ENCODE assay signal across 1 cellular context in the genomic region with DNA sequence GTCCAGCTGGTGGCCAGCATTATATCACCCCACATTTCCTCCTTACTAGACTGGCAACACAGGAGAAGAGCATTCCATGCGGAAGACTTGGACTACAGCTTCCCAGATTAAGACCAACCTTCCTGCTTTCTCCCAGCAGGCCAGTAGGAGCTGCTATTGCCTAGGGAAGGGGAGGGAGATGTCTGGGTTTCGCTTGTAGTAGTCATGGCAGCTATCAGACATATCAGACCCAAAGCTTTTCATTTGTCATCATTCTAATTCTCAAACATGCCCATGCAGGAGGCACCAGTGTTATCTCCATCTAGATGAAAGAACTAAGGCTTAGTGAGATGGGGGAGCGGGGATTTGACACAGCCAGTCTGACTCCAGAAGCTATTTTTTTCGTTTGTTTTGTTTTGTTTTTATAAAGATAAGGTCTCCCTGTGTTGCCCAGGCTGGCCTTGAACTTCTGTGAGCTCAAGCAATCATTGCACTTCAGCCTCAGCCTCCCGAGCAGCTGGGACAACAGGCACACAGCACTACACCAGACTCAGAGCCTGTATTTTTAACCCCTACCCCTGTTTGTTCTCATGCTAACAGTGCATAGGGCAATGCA.
TF ChIP-seq lines count a peak whose summit lies in the region.

No MANE protein-coding gene starts in this region.

TF ChIP-seq in K562, 482 proteins besides CTCF, POLR2A, EP300 and RAD21 (continued from another document and continues in another):
- TF ChIP-seq, protein P1, sequence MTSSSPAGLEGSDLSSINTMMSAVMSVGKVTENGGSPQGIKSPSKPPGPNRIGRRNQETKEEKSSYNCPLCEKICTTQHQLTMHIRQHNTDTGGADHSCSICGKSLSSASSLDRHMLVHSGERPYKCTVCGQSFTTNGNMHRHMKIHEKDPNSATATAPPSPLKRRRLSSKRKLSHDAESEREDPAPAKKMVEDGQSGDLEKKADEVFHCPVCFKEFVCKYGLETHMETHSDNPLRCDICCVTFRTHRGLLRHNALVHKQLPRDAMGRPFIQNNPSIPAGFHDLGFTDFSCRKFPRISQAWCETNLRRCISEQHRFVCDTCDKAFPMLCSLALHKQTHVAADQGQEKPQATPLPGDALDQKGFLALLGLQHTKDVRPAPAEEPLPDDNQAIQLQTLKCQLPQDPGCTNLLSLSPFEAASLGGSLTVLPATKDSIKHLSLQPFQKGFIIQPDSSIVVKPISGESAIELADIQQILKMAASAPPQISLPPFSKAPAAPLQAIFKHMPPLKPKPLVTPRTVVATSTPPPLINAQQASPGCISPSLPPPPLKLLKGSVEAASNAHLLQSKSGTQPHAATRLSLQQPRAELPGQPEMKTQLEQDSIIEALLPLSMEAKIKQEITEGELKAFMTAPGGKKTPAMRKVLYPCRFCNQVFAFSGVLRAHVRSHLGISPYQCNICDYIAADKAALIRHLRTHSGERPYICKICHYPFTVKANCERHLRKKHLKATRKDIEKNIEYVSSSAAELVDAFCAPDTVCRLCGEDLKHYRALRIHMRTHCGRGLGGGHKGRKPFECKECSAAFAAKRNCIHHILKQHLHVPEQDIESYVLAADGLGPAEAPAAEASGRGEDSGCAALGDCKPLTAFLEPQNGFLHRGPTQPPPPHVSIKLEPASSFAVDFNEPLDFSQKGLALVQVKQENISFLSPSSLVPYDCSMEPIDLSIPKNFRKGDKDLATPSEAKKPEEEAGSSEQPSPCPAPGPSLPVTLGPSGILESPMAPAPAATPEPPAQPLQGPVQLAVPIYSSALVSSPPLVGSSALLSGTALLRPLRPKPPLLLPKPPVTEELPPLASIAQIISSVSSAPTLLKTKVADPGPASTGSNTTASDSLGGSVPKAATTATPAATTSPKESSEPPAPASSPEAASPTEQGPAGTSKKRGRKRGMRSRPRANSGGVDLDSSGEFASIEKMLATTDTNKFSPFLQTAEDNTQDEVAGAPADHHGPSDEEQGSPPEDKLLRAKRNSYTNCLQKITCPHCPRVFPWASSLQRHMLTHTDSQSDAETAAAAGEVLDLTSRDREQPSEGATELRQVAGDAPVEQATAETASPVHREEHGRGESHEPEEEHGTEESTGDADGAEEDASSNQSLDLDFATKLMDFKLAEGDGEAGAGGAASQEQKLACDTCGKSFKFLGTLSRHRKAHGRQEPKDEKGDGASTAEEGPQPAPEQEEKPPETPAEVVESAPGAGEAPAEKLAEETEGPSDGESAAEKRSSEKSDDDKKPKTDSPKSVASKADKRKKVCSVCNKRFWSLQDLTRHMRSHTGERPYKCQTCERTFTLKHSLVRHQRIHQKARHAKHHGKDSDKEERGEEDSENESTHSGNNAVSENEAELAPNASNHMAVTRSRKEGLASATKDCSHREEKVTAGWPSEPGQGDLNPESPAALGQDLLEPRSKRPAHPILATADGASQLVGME (CRISPR knock-in tag; IDR thresholded peaks at IDR 0.05), result peak; percentile 94
- TF ChIP-seq, protein P2, sequence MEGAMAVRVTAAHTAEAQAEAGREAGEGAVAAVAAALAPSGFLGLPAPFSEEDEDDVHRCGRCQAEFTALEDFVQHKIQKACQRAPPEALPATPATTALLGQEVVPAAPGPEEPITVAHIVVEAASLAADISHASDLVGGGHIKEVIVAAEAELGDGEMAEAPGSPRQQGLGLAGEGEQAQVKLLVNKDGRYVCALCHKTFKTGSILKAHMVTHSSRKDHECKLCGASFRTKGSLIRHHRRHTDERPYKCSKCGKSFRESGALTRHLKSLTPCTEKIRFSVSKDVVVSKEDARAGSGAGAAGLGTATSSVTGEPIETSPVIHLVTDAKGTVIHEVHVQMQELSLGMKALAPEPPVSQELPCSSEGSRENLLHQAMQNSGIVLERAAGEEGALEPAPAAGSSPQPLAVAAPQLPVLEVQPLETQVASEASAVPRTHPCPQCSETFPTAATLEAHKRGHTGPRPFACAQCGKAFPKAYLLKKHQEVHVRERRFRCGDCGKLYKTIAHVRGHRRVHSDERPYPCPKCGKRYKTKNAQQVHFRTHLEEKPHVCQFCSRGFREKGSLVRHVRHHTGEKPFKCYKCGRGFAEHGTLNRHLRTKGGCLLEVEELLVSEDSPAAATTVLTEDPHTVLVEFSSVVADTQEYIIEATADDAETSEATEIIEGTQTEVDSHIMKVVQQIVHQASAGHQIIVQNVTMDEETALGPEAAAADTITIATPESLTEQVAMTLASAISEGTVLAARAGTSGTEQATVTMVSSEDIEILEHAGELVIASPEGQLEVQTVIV (CRISPR knock-in tag; IDR thresholded peaks at IDR 0.05; ENCODE audit: borderline replicate concordance), result no peak
- TF ChIP-seq MCM3 (IDR thresholded peaks at IDR 0.05), result no peak
- 0 out of 2 replicates have a peak, but pooled peaks have one; percentile 39 for TF ChIP-seq ATF7 (IDR thresholded peaks at IDR 0.05)
- TF ChIP-seq CBX2 (IDR thresholded peaks at IDR 0.05; ENCODE audit: insufficient read depth, low read length, poor library complexity, severe bottlenecking), result no peak
- TF ChIP-seq CREB1 (IDR thresholded peaks at IDR 0.05), result no peak
- no peak for TF ChIP-seq CREB1 (CRISPR knock-in tag; IDR thresholded peaks at IDR 0.05)
- no peak for TF ChIP-seq CXXC5 (CRISPR knock-in tag; IDR thresholded peaks at IDR 0.05)
- no peak for TF ChIP-seq ZNF232 (CRISPR knock-in tag; IDR thresholded peaks at IDR 0.05)
- TF ChIP-seq ZNF707 (CRISPR knock-in tag; conservative IDR thresholded peaks at IDR 0.05), result no peak
- no peak for TF ChIP-seq NCOA6 (IDR thresholded peaks at IDR 0.05)
- no peak for TF ChIP-seq RHOXF2B (CRISPR knock-in tag; conservative IDR thresholded peaks at IDR 0.05)
- TF ChIP-seq, protein P3, sequence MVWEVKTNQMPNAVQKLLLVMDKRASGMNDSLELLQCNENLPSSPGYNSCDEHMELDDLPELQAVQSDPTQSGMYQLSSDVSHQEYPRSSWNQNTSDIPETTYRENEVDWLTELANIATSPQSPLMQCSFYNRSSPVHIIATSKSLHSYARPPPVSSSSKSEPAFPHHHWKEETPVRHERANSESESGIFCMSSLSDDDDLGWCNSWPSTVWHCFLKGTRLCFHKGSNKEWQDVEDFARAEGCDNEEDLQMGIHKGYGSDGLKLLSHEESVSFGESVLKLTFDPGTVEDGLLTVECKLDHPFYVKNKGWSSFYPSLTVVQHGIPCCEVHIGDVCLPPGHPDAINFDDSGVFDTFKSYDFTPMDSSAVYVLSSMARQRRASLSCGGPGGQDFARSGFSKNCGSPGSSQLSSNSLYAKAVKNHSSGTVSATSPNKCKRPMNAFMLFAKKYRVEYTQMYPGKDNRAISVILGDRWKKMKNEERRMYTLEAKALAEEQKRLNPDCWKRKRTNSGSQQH (CRISPR knock-in tag; IDR thresholded peaks at IDR 0.05), result no peak
- peak; percentile 58; the same call in 1 of the 2 replicates for TF ChIP-seq MXI1 (IDR thresholded peaks at IDR 0.05; ENCODE audit: low read depth, low read length)
- 0 out of 4 replicates have a peak, but pooled peaks of 1 of the 2 experiments have one; percentile 24 for TF ChIP-seq TEAD1 (CRISPR knock-in tag; IDR thresholded peaks at IDR 0.05)
- TF ChIP-seq, protein P4, sequence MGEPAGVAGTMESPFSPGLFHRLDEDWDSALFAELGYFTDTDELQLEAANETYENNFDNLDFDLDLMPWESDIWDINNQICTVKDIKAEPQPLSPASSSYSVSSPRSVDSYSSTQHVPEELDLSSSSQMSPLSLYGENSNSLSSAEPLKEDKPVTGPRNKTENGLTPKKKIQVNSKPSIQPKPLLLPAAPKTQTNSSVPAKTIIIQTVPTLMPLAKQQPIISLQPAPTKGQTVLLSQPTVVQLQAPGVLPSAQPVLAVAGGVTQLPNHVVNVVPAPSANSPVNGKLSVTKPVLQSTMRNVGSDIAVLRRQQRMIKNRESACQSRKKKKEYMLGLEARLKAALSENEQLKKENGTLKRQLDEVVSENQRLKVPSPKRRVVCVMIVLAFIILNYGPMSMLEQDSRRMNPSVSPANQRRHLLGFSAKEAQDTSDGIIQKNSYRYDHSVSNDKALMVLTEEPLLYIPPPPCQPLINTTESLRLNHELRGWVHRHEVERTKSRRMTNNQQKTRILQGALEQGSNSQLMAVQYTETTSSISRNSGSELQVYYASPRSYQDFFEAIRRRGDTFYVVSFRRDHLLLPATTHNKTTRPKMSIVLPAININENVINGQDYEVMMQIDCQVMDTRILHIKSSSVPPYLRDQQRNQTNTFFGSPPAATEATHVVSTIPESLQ (CRISPR knock-in tag; IDR thresholded peaks at IDR 0.05), result no peak
- no peak for TF ChIP-seq XRCC4 (IDR thresholded peaks at IDR 0.05; ENCODE audit: extremely low read depth, insufficient read depth, insufficient read length)
- no peak for TF ChIP-seq ATF2 (CRISPR knock-in tag; IDR thresholded peaks at IDR 0.05)
- TF ChIP-seq GABPA (tag; conservative IDR thresholded peaks at IDR 0.05; ENCODE audit: low read depth), result no peak
- TF ChIP-seq, protein P5, sequence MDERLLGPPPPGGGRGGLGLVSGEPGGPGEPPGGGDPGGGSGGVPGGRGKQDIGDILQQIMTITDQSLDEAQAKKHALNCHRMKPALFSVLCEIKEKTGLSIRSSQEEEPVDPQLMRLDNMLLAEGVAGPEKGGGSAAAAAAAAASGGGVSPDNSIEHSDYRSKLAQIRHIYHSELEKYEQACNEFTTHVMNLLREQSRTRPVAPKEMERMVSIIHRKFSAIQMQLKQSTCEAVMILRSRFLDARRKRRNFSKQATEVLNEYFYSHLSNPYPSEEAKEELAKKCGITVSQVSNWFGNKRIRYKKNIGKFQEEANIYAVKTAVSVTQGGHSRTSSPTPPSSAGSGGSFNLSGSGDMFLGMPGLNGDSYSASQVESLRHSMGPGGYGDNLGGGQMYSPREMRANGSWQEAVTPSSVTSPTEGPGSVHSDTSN (CRISPR knock-in tag; IDR thresholded peaks at IDR 0.05; ENCODE audit: low read depth), result no peak
- TF ChIP-seq, protein P5 (tag; conservative IDR thresholded peaks at IDR 0.05; ENCODE audit: low read depth), result peak; percentile 83
- no peak for TF ChIP-seq CGGBP1 (CRISPR knock-in tag; IDR thresholded peaks at IDR 0.05)
- TF ChIP-seq SETDB1 (IDR thresholded peaks at IDR 0.05; ENCODE audit: low read length), result no peak
- TF ChIP-seq USF1 (CRISPR knock-in tag; IDR thresholded peaks at IDR 0.05), result no peak
- TF ChIP-seq BMI1 (IDR thresholded peaks at IDR 0.05; ENCODE audit: low read length), result peak; percentile 75
- no peak for TF ChIP-seq IRF2 (CRISPR knock-in tag; IDR thresholded peaks at IDR 0.05)
- TF ChIP-seq ELF4 (CRISPR knock-in tag; IDR thresholded peaks at IDR 0.05), result no peak
- peak; percentile 91 for TF ChIP-seq RFX1 (IDR thresholded peaks at IDR 0.05)
- TF ChIP-seq STAG1 (CRISPR knock-in tag; IDR thresholded peaks at IDR 0.05; ENCODE audit: borderline replicate concordance), result peak; percentile 65; the same call in 1 of the 2 replicates
- TF ChIP-seq ZNF785 (CRISPR knock-in tag; IDR thresholded peaks at IDR 0.05), result no peak
- no peak for TF ChIP-seq POLR2G (IDR thresholded peaks at IDR 0.05; ENCODE audit: low read depth, low read length)
- no peak for TF ChIP-seq SRF (CRISPR knock-in tag; IDR thresholded peaks at IDR 0.05)
- TF ChIP-seq NR2C2 (CRISPR knock-in tag; IDR thresholded peaks at IDR 0.05), result no peak
- TF ChIP-seq NR2C2 (tag; IDR thresholded peaks at IDR 0.05), result no peak
- no peak for TF ChIP-seq TCF7 (IDR thresholded peaks at IDR 0.05; ENCODE audit: borderline replicate concordance)
- TF ChIP-seq DIDO1 (tag; IDR thresholded peaks at IDR 0.05; ENCODE audit: low read depth), result no peak
- TF ChIP-seq, protein P6, sequence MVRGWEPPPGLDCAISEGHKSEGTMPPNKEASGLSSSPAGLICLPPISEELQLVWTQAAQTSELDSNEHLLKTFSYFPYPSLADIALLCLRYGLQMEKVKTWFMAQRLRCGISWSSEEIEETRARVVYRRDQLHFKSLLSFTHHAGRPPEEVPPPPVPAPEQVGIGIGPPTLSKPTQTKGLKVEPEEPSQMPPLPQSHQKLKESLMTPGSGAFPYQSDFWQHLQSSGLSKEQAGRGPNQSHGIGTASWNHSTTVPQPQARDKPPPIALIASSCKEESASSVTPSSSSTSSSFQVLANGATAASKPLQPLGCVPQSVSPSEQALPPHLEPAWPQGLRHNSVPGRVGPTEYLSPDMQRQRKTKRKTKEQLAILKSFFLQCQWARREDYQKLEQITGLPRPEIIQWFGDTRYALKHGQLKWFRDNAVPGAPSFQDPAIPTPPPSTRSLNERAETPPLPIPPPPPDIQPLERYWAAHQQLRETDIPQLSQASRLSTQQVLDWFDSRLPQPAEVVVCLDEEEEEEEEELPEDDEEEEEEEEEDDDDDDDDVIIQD (CRISPR knock-in tag; IDR thresholded peaks at IDR 0.05), result no peak
- TF ChIP-seq NFATC3 (IDR thresholded peaks at IDR 0.05), result no peak
- TF ChIP-seq JUNB (CRISPR knock-in tag; conservative IDR thresholded peaks at IDR 0.05), result no peak
- TF ChIP-seq, protein P7, sequence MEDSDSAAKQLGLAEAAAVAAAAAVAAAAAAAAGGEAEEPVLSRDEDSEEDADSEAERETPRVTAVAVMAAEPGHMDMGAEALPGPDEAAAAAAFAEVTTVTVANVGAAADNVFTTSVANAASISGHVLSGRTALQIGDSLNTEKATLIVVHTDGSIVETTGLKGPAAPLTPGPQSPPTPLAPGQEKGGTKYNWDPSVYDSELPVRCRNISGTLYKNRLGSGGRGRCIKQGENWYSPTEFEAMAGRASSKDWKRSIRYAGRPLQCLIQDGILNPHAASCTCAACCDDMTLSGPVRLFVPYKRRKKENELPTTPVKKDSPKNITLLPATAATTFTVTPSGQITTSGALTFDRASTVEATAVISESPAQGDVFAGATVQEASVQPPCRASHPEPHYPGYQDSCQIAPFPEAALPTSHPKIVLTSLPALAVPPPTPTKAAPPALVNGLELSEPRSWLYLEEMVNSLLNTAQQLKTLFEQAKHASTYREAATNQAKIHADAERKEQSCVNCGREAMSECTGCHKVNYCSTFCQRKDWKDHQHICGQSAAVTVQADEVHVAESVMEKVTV (CRISPR knock-in tag; IDR thresholded peaks at IDR 0.05), result peak; percentile 97
- TF ChIP-seq RNF2 (IDR thresholded peaks at IDR 0.05), result no peak
